ENCODE assay signal across 1 cellular context in genomic region chr19:19591133-19591825, GRCh38.
TF ChIP-seq lines count a peak whose summit lies in the region.

No MANE protein-coding gene starts in this region.

TF ChIP-seq in GM23338, 12 proteins besides CTCF, POLR2A, EP300 and RAD21 (continued from another document):
- TF ChIP-seq NANOG (IDR thresholded peaks at IDR 0.05; ENCODE audit: borderline replicate concordance): no peak
- TF ChIP-seq REST (IDR thresholded peaks at IDR 0.05; ENCODE audit: unreplicated experiment): no peak
- TF ChIP-seq JUNB (IDR thresholded peaks at IDR 0.05; ENCODE audit: unreplicated experiment): no peak
- TF ChIP-seq POLR2AphosphoS5 (IDR thresholded peaks at IDR 0.05; ENCODE audit: low read depth): no peak
- no peak for TF ChIP-seq ETS1 (IDR thresholded peaks at IDR 0.05)
- no peak for TF ChIP-seq EZH2 (IDR thresholded peaks at IDR 0.05; ENCODE audit: low read depth, unreplicated experiment)
- no peak for TF ChIP-seq STAT1 (IDR thresholded peaks at IDR 0.05; ENCODE audit: unreplicated experiment)
- TF ChIP-seq ZNF331 (CRISPR knock-in tag; IDR thresholded peaks at IDR 0.05; ENCODE audit: low read depth): no peak
- no peak for TF ChIP-seq CREB1 (CRISPR knock-in tag; IDR thresholded peaks at IDR 0.05; ENCODE audit: low read depth)
- TF ChIP-seq EZH2phosphoT487 (IDR thresholded peaks at IDR 0.05; ENCODE audit: unreplicated experiment): no peak
- no peak for TF ChIP-seq ZNF114 (CRISPR knock-in tag; IDR thresholded peaks at IDR 0.05)
TF ChIP-seq in GM23338: peak in this region for 0.
